ENCODE assay signal across 29 cellular contexts in genomic region chr12:49359671-49360070, GRCh38. TPM values are rescaled to one million over a fixed set of nuclear protein-coding genes. Genes with fewer than 3 reads are reported as not detected.
"Had no signal": no experiment of that assay in that cellular context is flagged by ENCODE, and none has a peak within 500 bp of the region (broad histone marks: within the 10 kb centered on the region; RNA-seq: fewer than 3 reads in every experiment).

No MANE protein-coding gene starts in this region.

- H3K9me3 ChIP-seq: breast epithelium, esophagus squamous epithelium, gastrocnemius medialis, spleen, thoracic aorta had no signal

- H3K27ac ChIP-seq: breast epithelium, epithelial cell of prostate, esophagus squamous epithelium, gastrocnemius medialis, hepatocyte, parathyroid adenoma, spleen, thoracic aorta had no signal

- H3K9ac ChIP-seq: parathyroid adenoma had no signal

- H3K4me3 Mint-ChIP-seq: activated CD4-positive, alpha-beta memory T cell treated with anti-CD3 and anti-CD28 coated beads for 36 hours; activated CD4-positive, alpha-beta T cell treated with anti-CD3 and anti-CD28 coated beads, Interleukin-2, amount 10 ng/mL, durations not matched to agents 24 days and 14 days; activated T-cell treated with anti-CD3 and anti-CD28 coated beads, Interleukin-2, amount 50 U/mL, for 4 hours; activated T-helper 17 cell treated with anti-CD3 and anti-CD28 coated beads, Interleukin-2, amount 50 U/mL, for 72 hours; naive thymus-derived CD4-positive, alpha-beta T cell; T-helper 1 cell treated with Interleukin-12 subunit alpha and Interleukin-12 subunit beta and Interleukin-4 antibody, amounts not matched to agents 30 μg/mL and 1 μg/mL, for 36 hours had no signal

- H3K79me2 ChIP-seq: hepatocyte, parathyroid adenoma had no signal

- H2AFZ ChIP-seq: hepatocyte had no signal

- H3K27ac Mint-ChIP-seq: activated CD4-positive, alpha-beta memory T cell treated with anti-CD3 and anti-CD28 coated beads for 36 hours; activated CD4-positive, alpha-beta T cell treated with anti-CD3 and anti-CD28 coated beads, Interleukin-2, amount 10 ng/mL, durations not matched to agents 24 days and 14 days; activated naive CD4-positive, alpha-beta T cell treated with anti-CD3 and anti-CD28 coated beads, Interleukin-2, amount 50 U/mL, for 72 hours; activated T-helper 17 cell treated with anti-CD3 and anti-CD28 coated beads, Interleukin-2, amount 50 U/mL, for 72 hours; naive thymus-derived CD4-positive, alpha-beta T cell; T-helper 1 cell treated with Interleukin-12 subunit alpha and Interleukin-12 subunit beta and Interleukin-4 antibody, amounts not matched to agents 30 μg/mL and 1 μg/mL, for 36 hours had no signal

- H3K9me3 Mint-ChIP-seq: activated CD4-positive, alpha-beta memory T cell treated with anti-CD3 and anti-CD28 coated beads for 36 hours; activated CD4-positive, alpha-beta T cell treated with anti-CD3 and anti-CD28 coated beads, Interleukin-2, amount 10 ng/mL, durations not matched to agents 24 days and 14 days; activated naive CD4-positive, alpha-beta T cell treated with anti-CD3 and anti-CD28 coated beads, Interleukin-2, amount 50 U/mL, for 72 hours; activated T-cell treated with anti-CD3 and anti-CD28 coated beads, Interleukin-2, amount 50 U/mL, for 4 hours; activated T-helper 17 cell treated with anti-CD3 and anti-CD28 coated beads, Interleukin-2, amount 50 U/mL, for 72 hours; naive thymus-derived CD4-positive, alpha-beta T cell; T-helper 1 cell treated with Interleukin-12 subunit alpha and Interleukin-12 subunit beta and Interleukin-4 antibody, amounts not matched to agents 30 μg/mL and 1 μg/mL, for 36 hours had no signal

- DNase-seq: activated CD4-positive, alpha-beta memory T cell treated with anti-CD3 and anti-CD28 coated beads for 36 hours; activated CD4-positive, alpha-beta T cell treated with anti-CD3 and anti-CD28 coated beads, Interleukin-2, amount 10 ng/mL, durations not matched to agents 24 days and 14 days; activated CD4-positive, CD25-positive, alpha-beta regulatory T cell treated with anti-CD3 and anti-CD28 coated beads, Interleukin-2, amount 50 U/mL, for 72 hours; activated gamma-delta T cell treated with Interleukin-2 at 50 U/mL for 16 hours; activated T-cell treated with anti-CD3 and anti-CD28 coated beads, Interleukin-2, amount 50 U/mL, for 4 hours; central memory CD4-positive, alpha-beta T cell; esophagus squamous epithelium; gastrocnemius medialis; glutamatergic neuron; islet precursor cell; left ventricle myocardium superior; midbrain; naive thymus-derived CD4-positive, alpha-beta T cell; right cardiac atrium; spleen; stimulated activated CD4-positive, alpha-beta T cell treated with anti-CD3 and anti-CD28 coated beads, Interleukin-2, amount 100 ng/mL, for 48 hours; stimulated activated naive CD4-positive, alpha-beta T cell treated with Interleukin-2 at 50 U/mL for 16 hours; SW 1271; T1000; trophoblast cell had no signal

- H3K4me3 ChIP-seq: breast epithelium, gastrocnemius medialis, hepatocyte, spleen, thoracic aorta had no signal

- H3K36me3 ChIP-seq: breast epithelium, esophagus squamous epithelium, gastrocnemius medialis, spleen, thoracic aorta had no signal

- H3K4me1 Mint-ChIP-seq: activated T-helper 17 cell treated with anti-CD3 and anti-CD28 coated beads, Interleukin-2, amount 50 U/mL, for 72 hours had no signal

- H3K4me1 ChIP-seq: breast epithelium had no signal

- H3K27me3 ChIP-seq: breast epithelium, gastrocnemius medialis, hepatocyte had no signal

- H3K36me3 Mint-ChIP-seq: activated CD4-positive, alpha-beta memory T cell treated with anti-CD3 and anti-CD28 coated beads for 36 hours; activated naive CD4-positive, alpha-beta T cell treated with anti-CD3 and anti-CD28 coated beads, Interleukin-2, amount 50 U/mL, for 72 hours; naive thymus-derived CD4-positive, alpha-beta T cell had no signal

RNA-seq across cellular contexts. Expression of gene DNAJC22, which starts 13.0 kb away (rescaled TPM):
- total RNA-seq: activated CD4-positive, alpha-beta T cell treated with anti-CD3 and anti-CD28 coated beads, Interleukin-2, amount 10 ng/mL, durations not matched to agents 24 days and 14 days; activated T-helper 17 cell treated with anti-CD3 and anti-CD28 coated beads, Interleukin-2, amount 50 U/mL, for 72 hours; naive thymus-derived CD4-positive, alpha-beta T cell had no signal
- polyA plus RNA-seq: naive thymus-derived CD4-positive, alpha-beta T cell had no signal

RNA-seq across cellular contexts. Expression of gene C1QL4, which starts 22.7 kb away (rescaled TPM):
- total RNA-seq: activated CD4-positive, alpha-beta memory T cell treated with anti-CD3 and anti-CD28 coated beads for 36 hours; activated CD4-positive, alpha-beta T cell treated with anti-CD3 and anti-CD28 coated beads, Interleukin-2, amount 10 ng/mL, durations not matched to agents 24 days and 14 days; activated naive CD4-positive, alpha-beta T cell treated with anti-CD3 and anti-CD28 coated beads, Interleukin-2, amount 50 U/mL, for 72 hours; activated T-cell treated with anti-CD3 and anti-CD28 coated beads, Interleukin-2, amount 50 U/mL, for 4 hours; activated T-helper 17 cell treated with anti-CD3 and anti-CD28 coated beads, Interleukin-2, amount 50 U/mL, for 72 hours; esophagus squamous epithelium; gastrocnemius medialis; hepatocyte; left ventricle myocardium superior; lung microvascular endothelial cell; naive thymus-derived CD4-positive, alpha-beta T cell; right cardiac atrium; spleen; thoracic aorta had no signal
- polyA plus RNA-seq: hepatocyte; naive thymus-derived CD4-positive, alpha-beta T cell; right cardiac atrium; spleen had no signal
